In genomic region chr5:43485406-43485805, GRCh38 we compare ENCODE assay signal across 1 cellular context.
A peak's percentile ranks its signal among the peaks of the same experiment; 100 is the strongest.
TF ChIP-seq lines count a peak whose summit lies in the region.

No MANE protein-coding gene starts in this region.

TF ChIP-seq in K562, 482 proteins besides CTCF, POLR2A, EP300 and RAD21 (continued from another document):
- TF ChIP-seq SMAD4 (CRISPR knock-in tag; conservative IDR thresholded peaks at IDR 0.05) (0 out of 2 replicates have a peak, but pooled peaks have one; percentile 26), CEBPG (CRISPR knock-in tag; IDR thresholded peaks at IDR 0.05) (no peak), CEBPG (tag; conservative IDR thresholded peaks at IDR 0.05 in 1 of 2, IDR thresholded peaks at IDR 0.05 in 1 of 2) (peak; percentile 26 to 80; a peak in 3 of 4 replicates)
